Comparison of ENCODE assay signal across 10 cellular contexts in the genomic region with DNA sequence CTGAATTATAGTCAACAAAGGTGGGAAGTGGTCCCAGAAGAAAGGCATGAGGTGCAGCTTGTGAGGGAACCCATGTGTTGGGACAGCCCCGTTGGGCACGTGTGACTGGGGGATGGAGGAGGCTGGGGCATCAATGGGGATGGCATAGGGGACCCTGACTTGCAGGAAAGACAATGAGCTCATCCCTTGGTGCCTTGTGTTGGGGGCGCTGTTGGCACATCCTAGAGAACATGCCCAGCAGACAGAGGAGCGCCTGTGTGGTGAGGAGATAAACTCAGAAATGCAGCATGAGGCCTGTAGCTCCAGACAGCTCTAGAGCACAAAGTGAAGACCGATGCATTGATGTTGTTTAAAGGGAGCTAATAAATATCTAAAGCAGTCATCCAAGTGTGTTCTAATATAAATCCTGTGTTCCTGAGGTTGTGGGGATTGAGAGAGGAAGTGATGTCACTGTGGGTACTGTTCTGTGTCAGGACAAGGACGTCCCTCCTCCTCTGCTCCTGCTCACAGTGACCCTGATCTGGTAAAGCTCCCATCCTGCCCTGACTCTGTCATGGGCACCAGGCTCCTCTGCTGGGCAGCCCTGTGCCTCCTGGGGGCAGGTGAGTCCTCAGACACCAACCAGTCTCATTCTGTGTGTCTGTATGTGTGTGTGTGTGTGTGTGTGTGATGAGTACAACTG.
DNase-seq lines count a peak whose midpoint lies in the region; ATAC-seq and TF ChIP-seq lines count a peak whose summit lies in the region.
"Had no signal": no experiment of that assay in that cellular context is flagged by ENCODE, and none has a peak within 500 bp of the region (broad histone marks: within the 10 kb centered on the region; RNA-seq: fewer than 3 reads in every experiment).

No MANE protein-coding gene starts in this region.

- no peak overlapping the region for H3K4me3 ChIP-seq in parathyroid adenoma (ENCODE audit: low read depth, low read length)

- ATAC-seq in GM18511 (IDR thresholded peaks at IDR 0.05; ENCODE audit: unreplicated experiment) (peak; percentile 57), HG02884 (IDR thresholded peaks at IDR 0.05; ENCODE audit: unreplicated experiment) (peak; percentile 47), GM18517 (IDR thresholded peaks at IDR 0.05; ENCODE audit: unreplicated experiment) (no peak), SK-N-SH treated with all-trans-retinoic acid at 6 μM for 48 hours (no peak)

- no peak overlapping the region for H3K9ac ChIP-seq in parathyroid adenoma
- H3K9ac ChIP-seq: KMS-11 had no signal

- no peak overlapping the region for H3K27ac ChIP-seq in parathyroid adenoma
- H3K27ac ChIP-seq: KMS-11 had no signal

- no peaks in the 10 kb centered on the region for H3K27me3 ChIP-seq in parathyroid adenoma (ENCODE audit: control insufficient read depth, insufficient read depth, low read length)

- no peaks in the 10 kb centered on the region for H3K36me3 ChIP-seq in parathyroid adenoma (ENCODE audit: control insufficient read depth, insufficient read depth, low read length)

- H3K9me3 ChIP-seq in parathyroid adenoma (ENCODE audit: control insufficient read depth, low read length) = no peaks in the 10 kb centered on the region

- peak; percentile 28 to 43 for DNase-seq in activated CD4-positive, alpha-beta T cell treated with anti-CD3 and anti-CD28 coated beads, Interleukin-2, amount 50 U/mL, for 48 hours
- DNase-seq in activated effector memory CD4-positive, alpha-beta T cell treated with Interleukin-2 at 50 U/mL for 16 hours = no peak
- DNase-seq in SHP77 treated with DMSO at 0.1 percent for 48 hours (lab: John Stamatoyannopoulos, UW) = no peak
- DNase-seq: dermis blood vessel endothelial cell had no signal

- H3K4me2 ChIP-seq in parathyroid adenoma (ENCODE audit: low read length) = no peak overlapping the region
- H3K4me2 ChIP-seq: KMS-11 had no signal

- peaks cover 14% of the 10 kb centered on the region for H3K4me1 ChIP-seq in parathyroid adenoma

- no peaks in the 10 kb centered on the region for H3K79me2 ChIP-seq in parathyroid adenoma

- TF ChIP-seq CTCF in parathyroid adenoma (IDR thresholded peaks at IDR 0.05) = no peak

- H2AFZ ChIP-seq in parathyroid adenoma = peak overlapping the region; percentile 2

TF ChIP-seq in SK-N-SH treated with all-trans-retinoic acid at 6 μM for 48 hours, 23 proteins besides CTCF, POLR2A, EP300 and RAD21:
- TF ChIP-seq RARB (CRISPR knock-in tag; IDR thresholded peaks at IDR 0.05) (no peak), ZNF70 (CRISPR knock-in tag; IDR thresholded peaks at IDR 0.05) (no peak), ZC3H10 (CRISPR knock-in tag; IDR thresholded peaks at IDR 0.05) (no peak), BACH2 (CRISPR knock-in tag; IDR thresholded peaks at IDR 0.05; ENCODE audit: borderline replicate concordance) (no peak), CSDC2 (CRISPR knock-in tag; IDR thresholded peaks at IDR 0.05) (no peak), TOX (CRISPR knock-in tag; IDR thresholded peaks at IDR 0.05; ENCODE audit: borderline replicate concordance) (no peak), ISL1 (CRISPR knock-in tag; IDR thresholded peaks at IDR 0.05) (no peak), ZFP30 (CRISPR knock-in tag; IDR thresholded peaks at IDR 0.05) (no peak), SNAI2 (CRISPR knock-in tag; IDR thresholded peaks at IDR 0.05) (no peak), ZNF565 (CRISPR knock-in tag; conservative IDR thresholded peaks at IDR 0.05; ENCODE audit: low read depth) (no peak), TCF4 (CRISPR knock-in tag; IDR thresholded peaks at IDR 0.05; ENCODE audit: borderline replicate concordance) (no peak), ZNF8 (CRISPR knock-in tag; IDR thresholded peaks at IDR 0.05) (no peak), PPARA (CRISPR knock-in tag; IDR thresholded peaks at IDR 0.05; ENCODE audit: borderline replicate concordance) (no peak)
- TF ChIP-seq, protein P1, sequence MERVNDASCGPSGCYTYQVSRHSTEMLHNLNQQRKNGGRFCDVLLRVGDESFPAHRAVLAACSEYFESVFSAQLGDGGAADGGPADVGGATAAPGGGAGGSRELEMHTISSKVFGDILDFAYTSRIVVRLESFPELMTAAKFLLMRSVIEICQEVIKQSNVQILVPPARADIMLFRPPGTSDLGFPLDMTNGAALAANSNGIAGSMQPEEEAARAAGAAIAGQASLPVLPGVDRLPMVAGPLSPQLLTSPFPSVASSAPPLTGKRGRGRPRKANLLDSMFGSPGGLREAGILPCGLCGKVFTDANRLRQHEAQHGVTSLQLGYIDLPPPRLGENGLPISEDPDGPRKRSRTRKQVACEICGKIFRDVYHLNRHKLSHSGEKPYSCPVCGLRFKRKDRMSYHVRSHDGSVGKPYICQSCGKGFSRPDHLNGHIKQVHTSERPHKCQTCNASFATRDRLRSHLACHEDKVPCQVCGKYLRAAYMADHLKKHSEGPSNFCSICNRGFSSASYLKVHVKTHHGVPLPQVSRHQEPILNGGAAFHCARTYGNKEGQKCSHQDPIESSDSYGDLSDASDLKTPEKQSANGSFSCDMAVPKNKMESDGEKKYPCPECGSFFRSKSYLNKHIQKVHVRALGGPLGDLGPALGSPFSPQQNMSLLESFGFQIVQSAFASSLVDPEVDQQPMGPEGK (CRISPR knock-in tag; IDR thresholded peaks at IDR 0.05; ENCODE audit: borderline replicate concordance) = no peak
- TF ChIP-seq, protein P2, sequence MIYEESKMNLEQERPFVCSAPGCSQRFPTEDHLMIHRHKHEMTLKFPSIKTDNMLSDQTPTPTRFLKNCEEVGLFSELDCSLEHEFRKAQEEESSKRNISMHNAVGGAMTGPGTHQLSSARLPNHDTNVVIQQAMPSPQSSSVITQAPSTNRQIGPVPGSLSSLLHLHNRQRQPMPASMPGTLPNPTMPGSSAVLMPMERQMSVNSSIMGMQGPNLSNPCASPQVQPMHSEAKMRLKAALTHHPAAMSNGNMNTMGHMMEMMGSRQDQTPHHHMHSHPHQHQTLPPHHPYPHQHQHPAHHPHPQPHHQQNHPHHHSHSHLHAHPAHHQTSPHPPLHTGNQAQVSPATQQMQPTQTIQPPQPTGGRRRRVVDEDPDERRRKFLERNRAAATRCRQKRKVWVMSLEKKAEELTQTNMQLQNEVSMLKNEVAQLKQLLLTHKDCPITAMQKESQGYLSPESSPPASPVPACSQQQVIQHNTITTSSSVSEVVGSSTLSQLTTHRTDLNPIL (CRISPR knock-in tag; IDR thresholded peaks at IDR 0.05; ENCODE audit: low read depth) = no peak
- TF ChIP-seq, protein P3, sequence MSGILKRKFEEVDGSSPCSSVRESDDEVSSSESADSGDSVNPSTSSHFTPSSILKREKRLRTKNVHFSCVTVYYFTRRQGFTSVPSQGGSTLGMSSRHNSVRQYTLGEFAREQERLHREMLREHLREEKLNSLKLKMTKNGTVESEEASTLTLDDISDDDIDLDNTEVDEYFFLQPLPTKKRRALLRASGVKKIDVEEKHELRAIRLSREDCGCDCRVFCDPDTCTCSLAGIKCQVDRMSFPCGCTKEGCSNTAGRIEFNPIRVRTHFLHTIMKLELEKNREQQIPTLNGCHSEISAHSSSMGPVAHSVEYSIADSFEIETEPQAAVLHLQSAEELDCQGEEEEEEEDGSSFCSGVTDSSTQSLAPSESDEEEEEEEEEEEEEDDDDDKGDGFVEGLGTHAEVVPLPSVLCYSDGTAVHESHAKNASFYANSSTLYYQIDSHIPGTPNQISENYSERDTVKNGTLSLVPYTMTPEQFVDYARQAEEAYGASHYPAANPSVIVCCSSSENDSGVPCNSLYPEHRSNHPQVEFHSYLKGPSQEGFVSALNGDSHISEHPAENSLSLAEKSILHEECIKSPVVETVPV (CRISPR knock-in tag; IDR thresholded peaks at IDR 0.05) = no peak
- TF ChIP-seq, protein P4, sequence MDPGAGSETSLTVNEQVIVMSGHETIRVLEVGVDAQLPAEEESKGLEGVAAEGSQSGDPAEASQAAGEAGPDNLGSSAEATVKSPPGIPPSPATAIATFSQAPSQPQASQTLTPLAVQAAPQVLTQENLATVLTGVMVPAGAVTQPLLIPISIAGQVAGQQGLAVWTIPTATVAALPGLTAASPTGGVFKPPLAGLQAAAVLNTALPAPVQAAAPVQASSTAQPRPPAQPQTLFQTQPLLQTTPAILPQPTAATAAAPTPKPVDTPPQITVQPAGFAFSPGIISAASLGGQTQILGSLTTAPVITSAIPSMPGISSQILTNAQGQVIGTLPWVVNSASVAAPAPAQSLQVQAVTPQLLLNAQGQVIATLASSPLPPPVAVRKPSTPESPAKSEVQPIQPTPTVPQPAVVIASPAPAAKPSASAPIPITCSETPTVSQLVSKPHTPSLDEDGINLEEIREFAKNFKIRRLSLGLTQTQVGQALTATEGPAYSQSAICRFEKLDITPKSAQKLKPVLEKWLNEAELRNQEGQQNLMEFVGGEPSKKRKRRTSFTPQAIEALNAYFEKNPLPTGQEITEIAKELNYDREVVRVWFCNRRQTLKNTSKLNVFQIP (CRISPR knock-in tag; IDR thresholded peaks at IDR 0.05; ENCODE audit: borderline replicate concordance, low read depth) = no peak

Comparison
In these comparisons a context has a peak if more than half of its experiments do, and no peak if none do; other contexts are left out.
1. ATAC-seq: peak in GM18511 (single experiment) and HG02884 (single experiment); none in GM18517 (single experiment) and SK-N-SH treated with all-trans-retinoic acid at 6 μM for 48 hours (single experiment).
2. DNase-seq: peak in activated CD4-positive, alpha-beta T cell treated with anti-CD3 and anti-CD28 coated beads, Interleukin-2, amount 50 U/mL, for 48 hours (2 of 2); none in activated effector memory CD4-positive, alpha-beta T cell treated with Interleukin-2 at 50 U/mL for 16 hours (single experiment) and SHP77 treated with DMSO at 0.1 percent for 48 hours (single experiment).